8 cellular contexts compared by ENCODE assay signal in genomic region chr1:32394141-32394889, GRCh38.
DNase-seq lines count a peak whose midpoint lies in the region; ATAC-seq and TF ChIP-seq lines count a peak whose summit lies in the region.

TSS of gene BSDC1 (minus strand) at chr1:32394441. CDS start at chr1:32394414, 27 bp downstream.

- DNase-seq in AG09319 (ENCODE audit: extremely low read depth, low read depth) (peak; percentile 92), NCI-H446 treated with DMSO at 0.1 percent for 48 hours (lab: John Stamatoyannopoulos, UW) (peak; percentile 95), cerebellar cortex (ENCODE audit: low spot score) (peak; percentile 100), iris pigment epithelial cell (ENCODE audit: low read depth) (peak; percentile 98)
- peak; percentile 97 to 99 for DNase-seq in stimulated activated CD4-positive, alpha-beta T cell treated with anti-CD3 and anti-CD28 coated beads, Interleukin-12 subunit alpha, Interleukin-12 subunit beta, amount 100 ng/mL, for 24 hours (ENCODE audit: low read depth in 2 of 2)

- ATAC-seq in GM19035 (IDR thresholded peaks at IDR 0.05; ENCODE audit: unreplicated experiment) (peak; percentile 98), HG03354 (IDR thresholded peaks at IDR 0.05; ENCODE audit: poor library complexity, severe bottlenecking, unreplicated experiment) (peak; percentile 97)
- ATAC-seq in activated CD4-positive, CD25-positive, alpha-beta regulatory T cell treated with anti-CD3 and anti-CD28 coated beads, Interleukin-2, amount 50 U/mL, for 24 hours, result peak; percentile 96 to 98

- TF ChIP-seq CTCF in AG09319 (IDR thresholded peaks at IDR 0.05; ENCODE audit: low read depth, low read length), result no peak

Comparison
In these comparisons a context has a peak if more than half of its experiments do, and no peak if none do; other contexts are left out.
1. Peak in every context shown above with its lines: DNase-seq and ATAC-seq.